In genomic region chr5:139710370-139711066, GRCh38 we compare ENCODE assay signal across 8 cellular contexts.
DNase-seq lines count a peak whose midpoint lies in the region; ATAC-seq and TF ChIP-seq lines count a peak whose summit lies in the region.

No MANE protein-coding gene starts in this region.

- H3K27ac Mint-ChIP-seq in WTC11: peak overlapping the region; percentile 94

- H3K4me1 ChIP-seq in ES-I3 (ENCODE audit: insufficient read depth, low read length): peaks cover 31% of the 10 kb centered on the region

- CTCF ChIA-PET in WTC11 (lab: Charles Lee): interaction anchor here (0.7 to 6.1 kb wide), 31 partner anchors 11 to 258 kb away, joined by 3 to 89 read pairs (median 8); partner anchors contain the start of gene CXXC5

- no peak for DNase-seq in Jurkat, Clone E6-1 (ENCODE audit: low read depth, low spot score)
- DNase-seq in WTC11 (ENCODE audit: low spot score) (peak; percentile 70), cerebellum (ENCODE audit: low spot score) (peak; percentile 80), left colon (peak in 1 of 2 donors; percentile 65), GDM1 (lab: John Stamatoyannopoulos, UW) (no peak)
- peak; percentile 24 to 26 for DNase-seq in stimulated activated CD4-positive, alpha-beta T cell treated with anti-CD3 and anti-CD28 coated beads, Interleukin-4, amount 100 ng/mL, for 48 hours (ENCODE audit: low read depth in 2 of 2)

- H3K9me3 ChIP-seq in ES-I3 (ENCODE audit: control insufficient read depth, insufficient read depth, low read length): no peaks in the 10 kb centered on the region

- H3K4me3 Mint-ChIP-seq in WTC11: peak overlapping the region; percentile 66

- H3K36me3 ChIP-seq in ES-I3 (ENCODE audit: insufficient read depth, low read length): no peaks in the 10 kb centered on the region

- H3K27me3 Mint-ChIP-seq in WTC11 (ENCODE audit: low read depth): peaks cover 11% of the 10 kb centered on the region

- no peaks in the 10 kb centered on the region for H3K9me3 Mint-ChIP-seq in WTC11

- peaks cover 44% of the 10 kb centered on the region for H3K4me1 Mint-ChIP-seq in WTC11

- peak overlapping the region; percentile 47 for H3K4me3 ChIP-seq in Jurkat, Clone E6-1 (ENCODE audit: low read length)

- intact Hi-C loops in left colon (cut with DNase I, micrococcal nuclease): no loop called here

- H3K36me3 Mint-ChIP-seq in WTC11: no peaks in the 10 kb centered on the region

- H3K9ac ChIP-seq in ES-I3 (ENCODE audit: low read depth, low read length): peak overlapping the region; percentile 72

- POLR2A ChIA-PET in WTC11 (lab: Charles Lee): interaction anchor here (0.6 to 5.7 kb wide), 24 partner anchors 12 to 164 kb away, joined by 3 to 89 read pairs (median 6); partner anchors contain the start of gene CXXC5

- ATAC-seq in WTC11: peak; percentile 14
- peak; percentile 49 for ATAC-seq in left colon
- ATAC-seq in GM21381 (IDR thresholded peaks at IDR 0.05; ENCODE audit: unreplicated experiment): no peak

- TF ChIP-seq CTCF in WTC11 (IDR thresholded peaks at IDR 0.05): no peak

TF ChIP-seq in WTC11, 78 proteins besides CTCF, POLR2A, EP300 and RAD21:
- TF ChIP-seq ERG (CRISPR knock-in tag; IDR thresholded peaks at IDR 0.05): peak; percentile 71; the same call in 1 of the 2 replicates
- peak; percentile 30; the same call in 1 of the 2 replicates for TF ChIP-seq USF1 (CRISPR knock-in tag; IDR thresholded peaks at IDR 0.05)
- peak; percentile 54; the same call in 1 of the 2 replicates for TF ChIP-seq TCF7 (CRISPR knock-in tag; IDR thresholded peaks at IDR 0.05; ENCODE audit: low read depth)
- peak; percentile 19; the same call in 1 of the 2 replicates for TF ChIP-seq ZNF232 (CRISPR knock-in tag; IDR thresholded peaks at IDR 0.05)
- TF ChIP-seq TEAD1 (CRISPR knock-in tag; IDR thresholded peaks at IDR 0.05): 0 out of 2 replicates have a peak, but pooled peaks have one; percentile 71
- TF ChIP-seq MAX (CRISPR knock-in tag; IDR thresholded peaks at IDR 0.05): peak; percentile 76
- 0 out of 2 replicates have a peak, but pooled peaks have one; percentile 10 for TF ChIP-seq TP53 (CRISPR knock-in tag; IDR thresholded peaks at IDR 0.05)
- TF ChIP-seq ZNF281 (CRISPR knock-in tag; IDR thresholded peaks at IDR 0.05): peak; percentile 27; the same call in 1 of the 2 replicates
- TF ChIP-seq PRRX2 (CRISPR knock-in tag; IDR thresholded peaks at IDR 0.05): 0 out of 2 replicates have a peak, but pooled peaks have one; percentile 31
- TF ChIP-seq JUN (CRISPR knock-in tag; IDR thresholded peaks at IDR 0.05): peak; percentile 67; the same call in 1 of the 2 replicates
- no peak for TF ChIP-seq ZNF317 (CRISPR knock-in tag; IDR thresholded peaks at IDR 0.05; ENCODE audit: borderline replicate concordance, low read depth)
- no peak for TF ChIP-seq FOXK1 (CRISPR knock-in tag; IDR thresholded peaks at IDR 0.05)
- no peak for TF ChIP-seq MXD4 (CRISPR knock-in tag; IDR thresholded peaks at IDR 0.05; ENCODE audit: borderline replicate concordance)
- TF ChIP-seq ARID4B (CRISPR knock-in tag; IDR thresholded peaks at IDR 0.05; ENCODE audit: borderline replicate concordance): 0 out of 2 replicates have a peak, but pooled peaks have one; percentile 50
- TF ChIP-seq E2F5 (CRISPR knock-in tag; IDR thresholded peaks at IDR 0.05): no peak

Comparison
In these comparisons a context has a peak if more than half of its experiments do, and no peak if none do; other contexts are left out.
1. DNase-seq: peak in WTC11 (single experiment), cerebellum (single experiment) and stimulated activated CD4-positive, alpha-beta T cell treated with anti-CD3 and anti-CD28 coated beads, Interleukin-4, amount 100 ng/mL, for 48 hours (2 of 2); none in Jurkat, Clone E6-1 (single experiment) and GDM1 (single experiment).